Comparison of ENCODE assay signal across 11 cellular contexts in genomic region chr7:139691253-139691781, GRCh38.
DNase-seq lines count a peak whose midpoint lies in the region; ATAC-seq and TF ChIP-seq lines count a peak whose summit lies in the region.
"Had no signal": no experiment of that assay in that cellular context is flagged by ENCODE, and none has a peak within 500 bp of the region (broad histone marks: within the 10 kb centered on the region; RNA-seq: fewer than 3 reads in every experiment).

No MANE protein-coding gene starts in this region.

- H3K36me3 ChIP-seq in right lobe of liver (no peaks in the 10 kb centered on the region), transverse colon (no peaks in the 10 kb centered on the region)

- H3K9me3 ChIP-seq in right lobe of liver, result no peaks in the 10 kb centered on the region
- H3K9me3 ChIP-seq in transverse colon, result no peaks in the 10 kb centered on the region

- no peak for TF ChIP-seq POLR2A in right lobe of liver (IDR thresholded peaks at IDR 0.05)
- TF ChIP-seq POLR2A in transverse colon (IDR thresholded peaks at IDR 0.05), result no peak

- H3K4me3 ChIP-seq in right lobe of liver (no peak overlapping the region), transverse colon (no peak overlapping the region)

- TF ChIP-seq CTCF in chondrocyte (IDR thresholded peaks at IDR 0.05), result no peak
- TF ChIP-seq CTCF in right lobe of liver (IDR thresholded peaks at IDR 0.05), result no peak
- TF ChIP-seq CTCF in transverse colon (IDR thresholded peaks at IDR 0.05), result no peak

- H3K9me3 Mint-ChIP-seq in chondrocyte (ENCODE audit: low read depth), result no peaks in the 10 kb centered on the region
- H3K9me3 Mint-ChIP-seq: activated naive CD4-positive, alpha-beta T cell treated with anti-CD3 and anti-CD28 coated beads, Interleukin-2, amount 50 U/mL, for 24 hours had no signal

- peak overlapping the region; percentile 55 for H3K27ac Mint-ChIP-seq in chondrocyte (ENCODE audit: unreplicated experiment)
- H3K27ac Mint-ChIP-seq: activated naive CD4-positive, alpha-beta T cell treated with anti-CD3 and anti-CD28 coated beads, Interleukin-2, amount 50 U/mL, for 24 hours had no signal

- DNase-seq in NCI-H2196 (lab: John Stamatoyannopoulos, UW; ENCODE audit: unreplicated experiment), result peak; percentile 72
- no peak for DNase-seq in chondrocyte (ENCODE audit: low spot score)
- peak; percentile 84 to 96 (median 93) for DNase-seq in right lobe of liver
- peak; percentile 69 for DNase-seq in transverse colon
- DNase-seq in stimulated activated CD4-positive, alpha-beta T cell treated with anti-CD3 and anti-CD28 coated beads, Interleukin-4, amount 100 ng/mL, for 24 hours, result no peak
- DNase-seq: activated CD4-positive, alpha-beta T cell treated with anti-CD3 and anti-CD28 coated beads, Interleukin-2, amount 50 U/mL, for 1 hour; COR-L47; stimulated activated CD8-positive, alpha-beta memory T cell treated with anti-CD3 and anti-CD28 coated beads, Interleukin-4, amount 100 ng/mL, for 48 hours had no signal

- in situ Hi-C loops in transverse colon (cut with MboI; ENCODE audit: low pct_ligation_motif_present in 1 of 4, low pct_unique_long_range_greater_than_20kb in 1 of 4, low sequenced_read_pairs in 3 of 4), result no loop called here

- H3K36me3 Mint-ChIP-seq in chondrocyte (ENCODE audit: low read depth), result peaks cover 20% of the 10 kb centered on the region

- peak; percentile 79 to 94 (median 94) for ATAC-seq in right lobe of liver
- no peak for ATAC-seq in GM21717 (IDR thresholded peaks at IDR 0.05; ENCODE audit: unreplicated experiment)
- no peak for ATAC-seq in HG02870 (IDR thresholded peaks at IDR 0.05; ENCODE audit: unreplicated experiment)

- 29% methylated on average over 5 of the region's 5 CpGs for WGBS in right lobe of liver (ENCODE audit: insufficient coverage, low coverage, low lambda C conversion rate, missing lambda C conversion rate)
- 49 to 60% methylated on average over 1 to 5 of the region's 5 CpGs for WGBS in transverse colon (ENCODE audit: low coverage in 1 of 2), 2 donors

- no peak overlapping the region for H3K4me3 Mint-ChIP-seq in chondrocyte (ENCODE audit: unreplicated experiment)
- H3K4me3 Mint-ChIP-seq: activated naive CD4-positive, alpha-beta T cell treated with anti-CD3 and anti-CD28 coated beads, Interleukin-2, amount 50 U/mL, for 24 hours had no signal

- H3K27me3 Mint-ChIP-seq in chondrocyte (ENCODE audit: low read depth), result no peaks in the 10 kb centered on the region
- H3K27me3 Mint-ChIP-seq: activated naive CD4-positive, alpha-beta T cell treated with anti-CD3 and anti-CD28 coated beads, Interleukin-2, amount 50 U/mL, for 24 hours had no signal

- peak overlapping the region; percentile 9 to 46 (median 44) for H3K27ac ChIP-seq in right lobe of liver
- peak overlapping the region; percentile 39 to 66 (median 55) for H3K27ac ChIP-seq in transverse colon

- H3K4me1 Mint-ChIP-seq in chondrocyte (ENCODE audit: low read depth), result peaks cover 51% of the 10 kb centered on the region

- TF ChIP-seq EP300 in transverse colon (IDR thresholded peaks at IDR 0.05; ENCODE audit: low read depth), result no peak

- H3K4me1 ChIP-seq in right lobe of liver, result peaks cover 0 to 28% (median 11%) of the 10 kb centered on the region in 4 donors
- peaks cover 6 to 26% (median 18%) of the 10 kb centered on the region in 4 donors for H3K4me1 ChIP-seq in transverse colon

- H3K27me3 ChIP-seq in right lobe of liver (no peaks in the 10 kb centered on the region), transverse colon (no peaks in the 10 kb centered on the region)

- intact Hi-C loops in right lobe of liver (cut with DNase I), result no loop called here
- intact Hi-C loops in transverse colon (cut with DNase I; ENCODE audit: low total_unique reads), result no loop called here

Comparison
In these comparisons a context has a peak if more than half of its experiments do, and no peak if none do; other contexts are left out.
1. DNase-seq: peak in NCI-H2196 (single experiment), right lobe of liver (3 of 3) and transverse colon (single experiment); none in chondrocyte (single experiment) and stimulated activated CD4-positive, alpha-beta T cell treated with anti-CD3 and anti-CD28 coated beads, Interleukin-4, amount 100 ng/mL, for 24 hours (single experiment).
2. ATAC-seq: peak in right lobe of liver (4 of 4); none in GM21717 (single experiment) and HG02870 (single experiment).